40 cellular contexts compared by ENCODE assay signal in the genomic region with DNA sequence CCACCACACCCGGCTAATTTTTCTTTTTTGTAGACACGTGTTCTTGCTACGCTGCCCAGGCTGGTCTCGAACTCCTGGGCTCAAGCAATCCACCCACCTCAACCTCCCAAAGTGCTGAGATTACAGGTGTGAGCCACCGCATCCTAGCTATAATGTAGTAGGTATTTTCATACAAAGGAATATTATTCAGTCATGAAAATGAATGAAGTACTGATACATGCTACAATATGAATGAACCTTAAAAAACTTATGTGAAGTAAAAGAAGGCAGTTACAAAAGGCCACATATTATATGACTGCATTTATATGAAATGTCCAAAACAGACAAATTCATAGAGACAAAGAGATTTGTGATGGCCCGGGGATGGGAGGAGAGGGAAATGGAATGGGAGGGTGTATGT. TPM values are rescaled to one million over a fixed set of nuclear protein-coding genes. Genes with fewer than 3 reads are reported as not detected.
"Had no signal": no experiment of that assay in that cellular context is flagged by ENCODE, and none has a peak within 500 bp of the region (broad histone marks: within the 10 kb centered on the region; RNA-seq: fewer than 3 reads in every experiment).

No MANE protein-coding gene starts in this region.

- H3K36me3 ChIP-seq: MG63 had no signal

- DNase-seq: Karpas-422, Kasumi-1, MG63, MM.1S, MV-4-11, NCI-H1048, NCI-H1092, NCI-H1092 treated with DMSO at 0.1 percent for 48 hours, NCI-H1105, NCI-H1105 treated with DMSO at 0.1 percent for 48 hours, NCI-H1417, NCI-H1417 treated with DMSO at 0.1 percent for 48 hours, NCI-H1436, NCI-H1436 treated with DMSO at 0.1 percent for 48 hours, NCI-H146, NCI-H1694, NCI-H1694 treated with DMSO at 0.1 percent for 48 hours, NCI-H187, NCI-H187 treated with DMSO at 0.1 percent for 48 hours, NCI-H1930, NCI-H2029, NCI-H2029 treated with DMSO at 0.1 percent for 48 hours, NCI-H2081, NCI-H2081 treated with DMSO at 0.1 percent for 48 hours, NCI-H2107, NCI-H2171, NCI-H2171 treated with DMSO at 0.1 percent for 48 hours, NCI-H2227 treated with DMSO at 0.1 percent for 48 hours, NCI-H226, NCI-H345, NCI-H446, NCI-H446 treated with DMSO at 0.1 percent for 48 hours, NCI-H510A, NCI-H510A treated with DMSO at 0.1 percent for 48 hours, NCI-H524, NCI-H524 treated with DMSO at 0.1 percent for 48 hours had no signal

- H3K27me3 ChIP-seq: MG63 had no signal

- H3K9me3 ChIP-seq: MG63 had no signal

- H3K4me3 ChIP-seq: MG63 had no signal

RNA-seq across cellular contexts. Expression of a gene that starts 4.7 kb away (rescaled TPM):
- total RNA-seq: LHCN-M2, M059J, MCF 10A, NCI-H460 had no signal

RNA-seq across cellular contexts. Expression of a gene that starts 20.2 kb away (rescaled TPM):
- total RNA-seq: LHCN-M2, M059J, MCF 10A, NCI-H460 had no signal

RNA-seq across cellular contexts. Expression of a gene that starts 44.6 kb away (rescaled TPM):
- total RNA-seq: LHCN-M2, M059J, MCF 10A had no signal
